ENCODE assay signal across 11 cellular contexts in genomic region chr2:40364143-40364903, GRCh38.
DNase-seq lines count a peak whose midpoint lies in the region; ATAC-seq and TF ChIP-seq lines count a peak whose summit lies in the region.
"Had no signal": no experiment of that assay in that cellular context is flagged by ENCODE, and none has a peak within 500 bp of the region (broad histone marks: within the 10 kb centered on the region; RNA-seq: fewer than 3 reads in every experiment).

No MANE protein-coding gene starts in this region.

- peaks cover 12% of the 10 kb centered on the region for H3K4me1 Mint-ChIP-seq in stimulated activated naive CD8-positive, alpha-beta T cell treated with anti-CD3 and anti-CD28 coated beads, Interleukin-15, Interleukin-2, amounts not matched to agents 100 ng/mL and 50 ng/mL, for 24 hours (ENCODE audit: low read depth)

- no peaks in the 10 kb centered on the region for H3K36me3 Mint-ChIP-seq in stimulated activated naive CD8-positive, alpha-beta T cell treated with anti-CD3 and anti-CD28 coated beads, Interleukin-15, Interleukin-2, amounts not matched to agents 100 ng/mL and 50 ng/mL, for 24 hours (ENCODE audit: low read depth)

- no peak overlapping the region for H4K8ac ChIP-seq in mesenchymal stem cell (ENCODE audit: low read length)

- H3K27me3 ChIP-seq in brain microvascular endothelial cell (replicated peaks), result no peaks in the 10 kb centered on the region
- H3K27me3 ChIP-seq in mesenchymal stem cell (ENCODE audit: control insufficient read depth in 1 of 2, insufficient read depth in 1 of 2, low read length in 2 of 2), result no peaks in the 10 kb centered on the region
- H3K27me3 ChIP-seq: foreskin keratinocyte, tibial nerve had no signal

- no peak overlapping the region for H3K27ac Mint-ChIP-seq in stimulated activated naive CD8-positive, alpha-beta T cell treated with anti-CD3 and anti-CD28 coated beads, Interleukin-15, Interleukin-2, amounts not matched to agents 100 ng/mL and 50 ng/mL, for 24 hours

- H3K27me3 Mint-ChIP-seq in stimulated activated naive CD8-positive, alpha-beta T cell treated with anti-CD3 and anti-CD28 coated beads, Interleukin-15, Interleukin-2, amounts not matched to agents 100 ng/mL and 50 ng/mL, for 24 hours, result peaks cover 3% of the 10 kb centered on the region

- H2BK12ac ChIP-seq in mesenchymal stem cell (ENCODE audit: low read length in 2 of 2), result no peak overlapping the region

- no peak overlapping the region for H2AK5ac ChIP-seq in mesenchymal stem cell (ENCODE audit: low read length, severe bottlenecking)

- H3K4ac ChIP-seq in mesenchymal stem cell (ENCODE audit: low read depth in 1 of 2, low read length in 2 of 2), result no peak overlapping the region

- H3K36me3 ChIP-seq in brain microvascular endothelial cell (replicated peaks), result no peaks in the 10 kb centered on the region
- no peaks in the 10 kb centered on the region for H3K36me3 ChIP-seq in mesenchymal stem cell (ENCODE audit: control insufficient read depth in 1 of 2, insufficient read depth in 2 of 2, low read depth in 1 of 2, low read length in 2 of 2)
- H3K36me3 ChIP-seq: tibial nerve had no signal

- peak overlapping the region; percentile 16 for H3K4me2 ChIP-seq in mesenchymal stem cell (ENCODE audit: low read length, poor library complexity, severe bottlenecking)

- ATAC-seq in stimulated activated naive CD8-positive, alpha-beta T cell treated with anti-CD3 and anti-CD28 coated beads, Interleukin-15, Interleukin-2, amounts not matched to agents 100 U/mL and 50 U/mL, for 24 hours, result no peak
- ATAC-seq: foreskin keratinocyte had no signal

- H3K9ac ChIP-seq in mesenchymal stem cell (ENCODE audit: low read length), result peak overlapping the region; percentile 88

- no peak overlapping the region for H2BK5ac ChIP-seq in mesenchymal stem cell (ENCODE audit: low read depth, low read length, poor library complexity, severe bottlenecking)

- no peaks in the 10 kb centered on the region for H3K9me3 Mint-ChIP-seq in stimulated activated naive CD8-positive, alpha-beta T cell treated with anti-CD3 and anti-CD28 coated beads, Interleukin-15, Interleukin-2, amounts not matched to agents 100 ng/mL and 50 ng/mL, for 24 hours

- no peak overlapping the region for H2BK15ac ChIP-seq in mesenchymal stem cell (ENCODE audit: low read depth, poor library complexity, severe bottlenecking)

- H3K23ac ChIP-seq in mesenchymal stem cell (ENCODE audit: low read length in 2 of 2), result no peak overlapping the region

- no peak overlapping the region for H2AFZ ChIP-seq in mesenchymal stem cell (ENCODE audit: low read depth, low read length)

- DNase-seq in stimulated activated naive CD8-positive, alpha-beta T cell treated with anti-CD3 and anti-CD28 coated beads, Interleukin-15, Interleukin-2, amounts not matched to agents 100 U/mL and 50 U/mL, for 24 hours, result no peak
- DNase-seq in brain microvascular endothelial cell, result no peak
- peak; percentile 55 for DNase-seq in mesenchymal stem cell
- no peak for DNase-seq in stimulated activated CD8-positive, alpha-beta memory T cell treated with anti-CD3 and anti-CD28 coated beads, Interleukin-4, amount 100 ng/mL, for 48 hours
- no peak for DNase-seq in NCI-H748 (lab: John Stamatoyannopoulos, UW; ENCODE audit: unreplicated experiment)
- DNase-seq in Kasumi-1 (lab: John Stamatoyannopoulos, UW), result no peak
- no peak for DNase-seq in NCI-H774 (lab: John Stamatoyannopoulos, UW)
- DNase-seq: DMS153 had no signal

- H3K27ac ChIP-seq in brain microvascular endothelial cell (peak overlapping the region; percentile 69), mesenchymal stem cell (ENCODE audit: low read length, poor library complexity, severe bottlenecking) (peak overlapping the region; percentile 48)
- H3K27ac ChIP-seq: foreskin keratinocyte had no signal

- no peak overlapping the region for H3K14ac ChIP-seq in mesenchymal stem cell (ENCODE audit: low read length in 2 of 2)

- H3K18ac ChIP-seq in mesenchymal stem cell (ENCODE audit: low read depth in 1 of 2, low read length in 2 of 2), result no peak overlapping the region

- no peak overlapping the region for H2BK120ac ChIP-seq in mesenchymal stem cell (ENCODE audit: low read depth, low read length)

- H3K4me1 ChIP-seq in mesenchymal stem cell (ENCODE audit: control insufficient read depth, insufficient read depth, low read depth, low read length), result peaks cover 3% of the 10 kb centered on the region

- H3K79me1 ChIP-seq in mesenchymal stem cell (replicated peaks; ENCODE audit: low read length, poor library complexity, severe bottlenecking), result peaks cover 4% of the 10 kb centered on the region

- no peak overlapping the region for H4K91ac ChIP-seq in mesenchymal stem cell (ENCODE audit: low read length)

- H3K4me3 ChIP-seq in brain microvascular endothelial cell (ENCODE audit: low read depth, low read length) (peak overlapping the region; percentile 33), mesenchymal stem cell (ENCODE audit: insufficient read depth in 1 of 2, low read depth in 1 of 2, low read length in 2 of 2) (peak overlapping the region in 1 of 2 experiments; percentile 70)

- in situ Hi-C loops in brain microvascular endothelial cell (cut with HindIII; ENCODE audit: low pct_ligation_motif_present, low sequenced_read_pairs), result no loop called here

- WGBS in mesenchymal stem cell, result 66% methylated on average over 2 of the region's 3 CpGs

- peak overlapping the region; percentile 47 for H3K4me3 Mint-ChIP-seq in stimulated activated naive CD8-positive, alpha-beta T cell treated with anti-CD3 and anti-CD28 coated beads, Interleukin-15, Interleukin-2, amounts not matched to agents 100 ng/mL and 50 ng/mL, for 24 hours

- H3K9me3 ChIP-seq in mesenchymal stem cell (ENCODE audit: control insufficient read depth, low read length), result no peaks in the 10 kb centered on the region
- H3K9me3 ChIP-seq: tibial nerve had no signal

- no peak for TF ChIP-seq CTCF in brain microvascular endothelial cell (IDR thresholded peaks at IDR 0.05; ENCODE audit: low read depth, low read length, missing control alignments)
